In genomic region chrX:119512145-119512800, GRCh38 we compare ENCODE assay signal across 9 cellular contexts. TPM values are rescaled to one million over a fixed set of nuclear protein-coding genes. Genes with fewer than 3 reads are reported as not detected.
A peak's percentile ranks its signal among the peaks of the same experiment; 100 is the strongest.
DNase-seq lines count a peak whose midpoint lies in the region; ATAC-seq and TF ChIP-seq lines count a peak whose summit lies in the region.
"Had no signal": no experiment of that assay in that cellular context is flagged by ENCODE, and none has a peak within 500 bp of the region (broad histone marks: within the 10 kb centered on the region; RNA-seq: fewer than 3 reads in every experiment).

No MANE protein-coding gene starts in this region.

- H3K36me3 ChIP-seq in adrenal gland (replicated peaks in 1 of 2) (no peaks in the 10 kb centered on the region), gastrocnemius medialis (no peaks in the 10 kb centered on the region)

- no peaks in the 10 kb centered on the region for H3K9me3 Mint-ChIP-seq in activated naive CD8-positive, alpha-beta T cell treated with anti-CD3 and anti-CD28 coated beads, Interleukin-2, amount 10 ng/mL, durations not matched to agents 7 days and 5 days
- H3K9me3 Mint-ChIP-seq in activated naive CD8-positive, alpha-beta T cell treated with anti-CD3 and anti-CD28 coated beads for 36 hours: no peaks in the 10 kb centered on the region
- H3K9me3 Mint-ChIP-seq: dendritic cell treated with granulocyte-macrophage colony-stimulating factor and Interleukin-4, amounts not matched to agents 40 ng/mL and 50 ng/mL, for 4 days had no signal

- ATAC-seq in activated naive CD8-positive, alpha-beta T cell treated with anti-CD3 and anti-CD28 coated beads, Interleukin-2, amount 10 ng/mL, durations not matched to agents 7 days and 5 days (ENCODE audit: low read depth): peak; percentile 55
- ATAC-seq in HG02884 (IDR thresholded peaks at IDR 0.05; ENCODE audit: unreplicated experiment) (peak; percentile 60), right cardiac atrium (peak; percentile 94 to 97), gastrocnemius medialis (peak; percentile 78 to 91), HG03045 (IDR thresholded peaks at IDR 0.05; ENCODE audit: unreplicated experiment) (no peak)

- H3K4me3 Mint-ChIP-seq in activated naive CD8-positive, alpha-beta T cell treated with anti-CD3 and anti-CD28 coated beads, Interleukin-2, amount 10 ng/mL, durations not matched to agents 7 days and 5 days: no peak overlapping the region
- H3K4me3 Mint-ChIP-seq in activated naive CD8-positive, alpha-beta T cell treated with anti-CD3 and anti-CD28 coated beads for 36 hours: no peak overlapping the region
- H3K4me3 Mint-ChIP-seq: dendritic cell treated with granulocyte-macrophage colony-stimulating factor and Interleukin-4, amounts not matched to agents 40 ng/mL and 50 ng/mL, for 4 days had no signal

- H3K36me3 Mint-ChIP-seq in activated naive CD8-positive, alpha-beta T cell treated with anti-CD3 and anti-CD28 coated beads, Interleukin-2, amount 10 ng/mL, durations not matched to agents 7 days and 5 days: no peaks in the 10 kb centered on the region
- no peaks in the 10 kb centered on the region for H3K36me3 Mint-ChIP-seq in activated naive CD8-positive, alpha-beta T cell treated with anti-CD3 and anti-CD28 coated beads for 36 hours

- H3K27me3 ChIP-seq in adrenal gland: no peaks in the 10 kb centered on the region
- H3K27me3 ChIP-seq in right cardiac atrium (ENCODE audit: control insufficient read depth, insufficient read depth): no peaks in the 10 kb centered on the region
- H3K27me3 ChIP-seq in gastrocnemius medialis: no peaks in the 10 kb centered on the region

- in situ Hi-C loops in gastrocnemius medialis (cut with MboI; ENCODE audit: low sequenced_read_pairs in 4 of 4): loop anchor here in 2 of 4 donors (10.0 to 25.0 kb wide), 2 partner anchors 223 to 225 kb away; no protein-coding TSS in a partner anchor

- TF ChIP-seq POLR2A in adrenal gland (IDR thresholded peaks at IDR 0.05) (no peak), gastrocnemius medialis (IDR thresholded peaks at IDR 0.05) (no peak)

- intact Hi-C loops in adrenal gland (cut with DNase I) (no loop called here), right cardiac atrium (cut with DNase I) (loop anchor here in 2 of 4 donors (10.0 kb wide), 2 partner anchors 183 to 223 kb away; partner anchors contain the start of gene SEPTIN6 (in 1 of the 2)), gastrocnemius medialis (cut with DNase I; ENCODE audit: low total_unique reads) (loop anchor here (1.0 kb wide), 2 partner anchors 30 to 43 kb away; no protein-coding TSS in a partner anchor)

- no peak for DNase-seq in activated naive CD8-positive, alpha-beta T cell treated with anti-CD3 and anti-CD28 coated beads, Interleukin-2, amount 10 ng/mL, durations not matched to agents 7 days and 5 days
- no peak for DNase-seq in activated naive CD8-positive, alpha-beta T cell treated with anti-CD3 and anti-CD28 coated beads for 36 hours
- DNase-seq in NCI-H345 treated with DMSO at 0.1 percent for 48 hours (lab: John Stamatoyannopoulos, UW; ENCODE audit: unreplicated experiment) (peak; percentile 18), adrenal gland (peak; percentile 58 to 85 (median 72)), right cardiac atrium (peak; percentile 31 to 69 (median 62)), gastrocnemius medialis (peak; percentile 7 to 39)

- no peak overlapping the region for H3K4me3 ChIP-seq in adrenal gland
- H3K4me3 ChIP-seq in right cardiac atrium (ENCODE audit: low read length): no peak overlapping the region
- no peak overlapping the region for H3K4me3 ChIP-seq in gastrocnemius medialis

- no peaks in the 10 kb centered on the region for H3K9me3 ChIP-seq in adrenal gland (replicated peaks in 1 of 3)
- H3K9me3 ChIP-seq in right cardiac atrium (ENCODE audit: control insufficient read depth, low read length): no peaks in the 10 kb centered on the region
- H3K9me3 ChIP-seq in gastrocnemius medialis: no peaks in the 10 kb centered on the region

- H3K27ac ChIP-seq in adrenal gland (no peak overlapping the region), right cardiac atrium (ENCODE audit: low read length) (no peak overlapping the region), gastrocnemius medialis (no peak overlapping the region)

- H3K4me1 ChIP-seq in adrenal gland (replicated peaks in 1 of 2) (no peaks in the 10 kb centered on the region), right cardiac atrium (ENCODE audit: control insufficient read depth, insufficient read depth, low read length) (no peaks in the 10 kb centered on the region), gastrocnemius medialis (no peaks in the 10 kb centered on the region)

- WGBS in adrenal gland, 4 donors: 14 to 58% (median 48%) methylated on average over 4 to 14 of the region's 14 CpGs
- 35% methylated on average over 14 of the region's 14 CpGs for WGBS in right cardiac atrium

- H3K27me3 Mint-ChIP-seq in activated naive CD8-positive, alpha-beta T cell treated with anti-CD3 and anti-CD28 coated beads, Interleukin-2, amount 10 ng/mL, durations not matched to agents 7 days and 5 days: no peaks in the 10 kb centered on the region
- no peaks in the 10 kb centered on the region for H3K27me3 Mint-ChIP-seq in activated naive CD8-positive, alpha-beta T cell treated with anti-CD3 and anti-CD28 coated beads for 36 hours
- H3K27me3 Mint-ChIP-seq: dendritic cell treated with granulocyte-macrophage colony-stimulating factor and Interleukin-4, amounts not matched to agents 40 ng/mL and 50 ng/mL, for 4 days had no signal

- POLR2A ChIA-PET in activated naive CD8-positive, alpha-beta T cell treated with anti-CD3 and anti-CD28 coated beads, Interleukin-2, amount 10 ng/mL, durations not matched to agents 7 days and 5 days (lab: Charles Lee): no interaction called here

- TF ChIP-seq CTCF in adrenal gland (IDR thresholded peaks at IDR 0.05): peak; percentile 35 to 76 (median 62)
- TF ChIP-seq CTCF in gastrocnemius medialis (IDR thresholded peaks at IDR 0.05 in 4 of 5, conservative IDR thresholded peaks at IDR 0.05 in 1 of 5): peak in 4 of 5 experiments; percentile 13 to 57 (median 49)

- H3K27ac Mint-ChIP-seq in activated naive CD8-positive, alpha-beta T cell treated with anti-CD3 and anti-CD28 coated beads, Interleukin-2, amount 10 ng/mL, durations not matched to agents 7 days and 5 days: no peak overlapping the region
- H3K27ac Mint-ChIP-seq in activated naive CD8-positive, alpha-beta T cell treated with anti-CD3 and anti-CD28 coated beads for 36 hours: no peak overlapping the region
- H3K27ac Mint-ChIP-seq: dendritic cell treated with granulocyte-macrophage colony-stimulating factor and Interleukin-4, amounts not matched to agents 40 ng/mL and 50 ng/mL, for 4 days had no signal

- H3K4me1 Mint-ChIP-seq in activated naive CD8-positive, alpha-beta T cell treated with anti-CD3 and anti-CD28 coated beads, Interleukin-2, amount 10 ng/mL, durations not matched to agents 7 days and 5 days: peaks cover 6% of the 10 kb centered on the region
- peaks cover 4% of the 10 kb centered on the region for H3K4me1 Mint-ChIP-seq in activated naive CD8-positive, alpha-beta T cell treated with anti-CD3 and anti-CD28 coated beads for 36 hours

RNA-seq across cellular contexts. Expression of gene SLC25A5, which starts 44.0 kb away (rescaled TPM):
- 100 to 1,000 TPM; 321 to 325 TPM for total RNA-seq in activated naive CD8-positive, alpha-beta T cell treated with anti-CD3 and anti-CD28 coated beads, Interleukin-2, amount 10 ng/mL, durations not matched to agents 7 days and 5 days
- 100 to 1,000 TPM; 794 to 829 TPM for total RNA-seq in activated naive CD8-positive, alpha-beta T cell treated with anti-CD3 and anti-CD28 coated beads for 36 hours
- total RNA-seq in adrenal gland: 100 to 1,000 TPM; 168 to 313 (median 236) TPM
- 100 to 1,000 TPM in 1 of 3 donors, 10 to 100 TPM in 2; 65.2 to 245 (median 77.5) TPM for polyA plus RNA-seq in adrenal gland
- total RNA-seq in right cardiac atrium: 100 to 1,000 TPM; 172 to 213 (median 198) TPM
- 126 TPM for polyA plus RNA-seq in right cardiac atrium
- total RNA-seq in gastrocnemius medialis: 10 to 100 TPM; 38.2 to 65.3 (median 52.2) TPM

RNA-seq across cellular contexts. Expression of gene STEEP1, which starts 52.9 kb away (rescaled TPM):
- total RNA-seq in activated naive CD8-positive, alpha-beta T cell treated with anti-CD3 and anti-CD28 coated beads, Interleukin-2, amount 10 ng/mL, durations not matched to agents 7 days and 5 days: 10 to 100 TPM; 19.6 to 19.9 TPM
- total RNA-seq in activated naive CD8-positive, alpha-beta T cell treated with anti-CD3 and anti-CD28 coated beads for 36 hours: 10 to 100 TPM; 23.5 to 27.4 TPM
- total RNA-seq in adrenal gland (10 to 100 TPM; 15.9 to 32.0 (median 21.1) TPM), right cardiac atrium (10 to 100 TPM; 13.6 to 17.4 (median 17.0) TPM), gastrocnemius medialis (10 to 100 TPM; 15.3 to 38.0 (median 17.3) TPM)
- polyA plus RNA-seq in adrenal gland (10 to 100 TPM in 1 of 3 donors, 1 to 10 TPM in 2; 7.0 to 30.9 (median 8.5) TPM), right cardiac atrium (14.3 TPM)

Comparison
In these comparisons a context has a peak if more than half of its experiments do, and no peak if none do; other contexts are left out.
1. DNase-seq: peak in NCI-H345 treated with DMSO at 0.1 percent for 48 hours (single experiment), adrenal gland (7 of 7), right cardiac atrium (3 of 3) and gastrocnemius medialis (2 of 2); none in activated naive CD8-positive, alpha-beta T cell treated with anti-CD3 and anti-CD28 coated beads, Interleukin-2, amount 10 ng/mL, durations not matched to agents 7 days and 5 days (single experiment) and activated naive CD8-positive, alpha-beta T cell treated with anti-CD3 and anti-CD28 coated beads for 36 hours (single experiment).